ENCODE assay signal across 8 cellular contexts in the genomic region with DNA sequence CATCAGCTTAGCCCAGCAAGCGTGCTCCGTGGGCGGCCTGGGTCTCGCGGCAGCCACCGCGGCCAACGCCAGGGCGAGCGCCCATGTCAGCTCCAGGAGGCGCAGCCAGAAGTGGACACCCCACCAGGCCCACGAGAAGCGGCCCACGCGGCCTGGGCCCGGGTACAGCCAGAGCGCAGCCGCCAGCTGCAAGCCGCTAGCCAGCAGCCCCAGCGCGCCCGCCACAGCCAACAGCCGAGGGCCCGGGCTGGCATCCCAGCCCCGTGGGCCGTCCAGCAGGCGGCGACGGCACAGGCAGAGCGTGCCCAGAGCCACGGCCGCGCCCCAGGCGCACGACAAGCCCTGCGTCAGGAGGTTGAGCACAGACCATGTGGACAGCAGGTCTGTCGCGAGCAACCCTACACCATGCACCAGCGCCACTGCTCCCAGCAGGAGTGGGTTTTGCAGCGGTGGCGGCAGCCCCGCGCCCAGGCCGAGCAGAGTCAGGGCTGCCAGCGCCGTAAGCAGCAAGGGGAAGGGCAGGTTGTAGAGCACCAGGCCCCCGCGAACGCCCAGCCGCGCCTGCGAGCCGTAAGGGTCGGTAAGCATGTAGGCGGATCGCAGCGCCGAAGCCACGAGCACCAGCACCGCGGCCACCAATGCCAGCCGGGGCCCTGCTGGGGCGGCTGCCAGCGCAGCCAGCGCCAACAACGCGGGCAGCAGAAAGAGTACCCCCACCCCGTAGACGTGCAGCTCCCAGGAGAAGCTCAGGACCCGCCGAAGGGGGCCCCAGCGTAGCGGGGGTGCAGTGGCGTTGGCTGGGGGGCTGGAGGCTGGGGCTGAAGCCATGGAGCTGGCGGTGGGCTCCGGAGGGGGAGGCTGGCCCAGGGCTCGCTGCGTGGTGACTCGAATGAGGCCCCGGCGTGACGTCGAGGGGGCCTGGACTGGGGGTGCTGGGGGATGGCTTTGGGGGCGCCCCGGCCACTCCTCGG. TPM values are rescaled to one million over a fixed set of nuclear protein-coding genes. Genes with fewer than 3 reads are reported as not detected.
DNase-seq lines count a peak whose midpoint lies in the region; ATAC-seq, FAIRE-seq and TF ChIP-seq lines count a peak whose summit lies in the region.

No MANE protein-coding gene starts in this region.

- H3K27ac Mint-ChIP-seq in glutamatergic neuron (ENCODE audit: unreplicated experiment), result no peak overlapping the region

- no peaks in the 10 kb centered on the region for H3K4me1 Mint-ChIP-seq in glutamatergic neuron (ENCODE audit: low read depth, unreplicated experiment)

- no peak for FAIRE-seq in GM12891 (lab: Jason Lieb, UNC)

- ATAC-seq in SK-N-SH treated with all-trans-retinoic acid at 6 μM for 48 hours, result peak; percentile 79

- peaks cover 6% of the 10 kb centered on the region for H3K4me1 ChIP-seq in ovary (ENCODE audit: insufficient read depth)

- DNase-seq in HFF-Myc (ENCODE audit: extremely low read depth, low read depth) (no peak), glutamatergic neuron (peak; percentile 82), ovary (peak; percentile 62 to 77 (median 67)), GM12891 (ENCODE audit: insufficient read length, low spot score) (no peak), CD1c-positive myeloid dendritic cell (ENCODE audit: extremely low spot score) (no peak)
- DNase-seq in activated CD4-positive, alpha-beta T cell treated with anti-CD3 and anti-CD28 coated beads, Interleukin-2, amount 50 U/mL, for 48 hours, result no peak
- no peak for DNase-seq in stimulated activated CD8-positive, alpha-beta memory T cell treated with anti-CD3 and anti-CD28 coated beads, Interleukin-4, amount 100 ng/mL, for 48 hours

- H3K9me3 ChIP-seq in ovary, result no peaks in the 10 kb centered on the region

- peak overlapping the region; percentile 75 for H3K4me3 Mint-ChIP-seq in glutamatergic neuron (ENCODE audit: unreplicated experiment)

- TF ChIP-seq EP300 in ovary (IDR thresholded peaks at IDR 0.05), result no peak

- intact Hi-C loops in ovary (cut with DNase I), result loop anchor here in 2 of 4 donors (2.0 to 10.0 kb wide), 3 partner anchors 15 to 103 kb away; partner anchors contain the start of genes CRELD1 (in 1 of the 2) and RPUSD3 (in 1 of the 2)

- H3K4me3 ChIP-seq in HFF-Myc (replicated peaks; ENCODE audit: low read depth, low read length) (peak overlapping the region; percentile 58), ovary (peak overlapping the region; percentile 66)

- WGBS in ovary, 3 donors, result 16 to 34% (median 17%) methylated on average over 36 to 86 of the region's 86 CpGs

- TF ChIP-seq POLR2A in ovary (IDR thresholded peaks at IDR 0.05) (no peak), GM12891 (IDR thresholded peaks at IDR 0.05; ENCODE audit: low read depth, low read length) (no peak)

- H3K27ac ChIP-seq in ovary, result peak overlapping the region; percentile 11 to 57

- no peaks in the 10 kb centered on the region for H3K36me3 Mint-ChIP-seq in glutamatergic neuron (ENCODE audit: unreplicated experiment)

- no peaks in the 10 kb centered on the region for H3K36me3 ChIP-seq in ovary

- H3K9me3 Mint-ChIP-seq in glutamatergic neuron (ENCODE audit: unreplicated experiment), result peaks cover 4% of the 10 kb centered on the region

- TF ChIP-seq CTCF in HFF-Myc (IDR thresholded peaks at IDR 0.05; ENCODE audit: low read depth, low read length, missing control alignments) (peak; percentile 52), glutamatergic neuron (IDR thresholded peaks at IDR 0.05; ENCODE audit: partially characterized antibody, unreplicated experiment) (peak; percentile 56), ovary (IDR thresholded peaks at IDR 0.05) (peak in 2 of 3 donors; percentile 54 to 59)

- H3K27me3 Mint-ChIP-seq in glutamatergic neuron (ENCODE audit: unreplicated experiment), result peaks cover 4% of the 10 kb centered on the region

- no peaks in the 10 kb centered on the region for H3K27me3 ChIP-seq in ovary

TF ChIP-seq in SK-N-SH treated with all-trans-retinoic acid at 6 μM for 48 hours, 23 proteins besides CTCF, POLR2A, EP300 and RAD21:
- TF ChIP-seq ZC3H10 (CRISPR knock-in tag; IDR thresholded peaks at IDR 0.05), result no peak
- no peak for TF ChIP-seq ARNTL (CRISPR knock-in tag; IDR thresholded peaks at IDR 0.05; ENCODE audit: borderline replicate concordance, low read depth)
- no peak for TF ChIP-seq ISL1 (CRISPR knock-in tag; IDR thresholded peaks at IDR 0.05)
- no peak for TF ChIP-seq GLIS3 (CRISPR knock-in tag; IDR thresholded peaks at IDR 0.05)
- TF ChIP-seq ZFP30 (CRISPR knock-in tag; IDR thresholded peaks at IDR 0.05), result no peak
- TF ChIP-seq CREB5 (CRISPR knock-in tag; IDR thresholded peaks at IDR 0.05; ENCODE audit: low read depth), result no peak
- TF ChIP-seq SNAI2 (CRISPR knock-in tag; IDR thresholded peaks at IDR 0.05), result no peak
- TF ChIP-seq OSR1 (CRISPR knock-in tag; IDR thresholded peaks at IDR 0.05), result no peak
- no peak for TF ChIP-seq TCF4 (CRISPR knock-in tag; IDR thresholded peaks at IDR 0.05; ENCODE audit: borderline replicate concordance)

TF ChIP-seq in GM12891, 5 proteins besides CTCF, POLR2A, EP300 and RAD21:
- TF ChIP-seq POU2F2 (IDR thresholded peaks at IDR 0.05; ENCODE audit: low read depth, low read length), result no peak
- TF ChIP-seq TAF1 (IDR thresholded peaks at IDR 0.05; ENCODE audit: low read depth, low read length), result no peak
- no peak for TF ChIP-seq PAX5 (IDR thresholded peaks at IDR 0.05; ENCODE audit: insufficient read depth, low read length, severe bottlenecking)
- TF ChIP-seq POLR2AphosphoS5 (IDR thresholded peaks at IDR 0.05; ENCODE audit: low read depth, low read length), result no peak
- TF ChIP-seq SPI1 (IDR thresholded peaks at IDR 0.05; ENCODE audit: low read depth, low read length), result no peak

RNA-seq across cellular contexts. Expression of gene PRRT3, which starts 4.9 kb away (rescaled TPM):
- total RNA-seq in glutamatergic neuron (ENCODE audit: unreplicated experiment) (8.9 TPM), ovary (1 to 10 TPM; 1.4 to 6.0 (median 2.6) TPM)
- polyA plus RNA-seq in ovary, result 1 to 10 TPM; 1.0 TPM
- 8.2 TPM for polyA plus RNA-seq in GM12891 (2012; ENCODE audit: low read depth, missing spikeins)

RNA-seq across cellular contexts. Expression of gene CRELD1, which starts 13.7 kb away (rescaled TPM):
- total RNA-seq in glutamatergic neuron (ENCODE audit: unreplicated experiment) (92.6 TPM), ovary (10 to 100 TPM; 11.2 to 35.2 (median 29.0) TPM)
- 10 to 100 TPM; 18.3 to 31.8 TPM for polyA plus RNA-seq in ovary
- 13.9 TPM for polyA plus RNA-seq in GM12891 (2012; ENCODE audit: low read depth, missing spikeins)

RNA-seq across cellular contexts. Expression of gene IL17RC, which starts 30.4 kb away (rescaled TPM):
- 41.9 TPM for total RNA-seq in glutamatergic neuron (ENCODE audit: unreplicated experiment)
- 10 to 100 TPM; 24.0 to 46.5 (median 37.4) TPM for total RNA-seq in ovary
- 10 to 100 TPM; 14.2 to 34.1 TPM for polyA plus RNA-seq in ovary
- polyA plus RNA-seq in GM12891 (2012; ENCODE audit: low read depth, missing spikeins), result 0.41 TPM

RNA-seq across cellular contexts. Expression of gene EMC3, which starts 39.3 kb away (rescaled TPM):
- total RNA-seq in glutamatergic neuron (ENCODE audit: unreplicated experiment), result 49.0 TPM
- total RNA-seq in ovary, result 10 to 100 TPM; 21.3 to 45.2 (median 28.4) TPM
- 100 to 1,000 TPM in 1 of 2 donors, 10 to 100 TPM in 1; 46.0 to 108 TPM for polyA plus RNA-seq in ovary
- polyA plus RNA-seq in GM12891 (2012; ENCODE audit: low read depth, missing spikeins), result 50.7 TPM

RNA-seq across cellular contexts. Expression of gene IL17RE, which starts 44.7 kb away (rescaled TPM):
- total RNA-seq in glutamatergic neuron (ENCODE audit: unreplicated experiment) (3.9 TPM), ovary (1 to 10 TPM in 6 of 7 donors, under 1 TPM in 1; 0.48 to 3.6 (median 1.3) TPM)
- polyA plus RNA-seq in ovary, result 1 to 10 TPM; 1.1 to 2.0 TPM
- 0.21 TPM for polyA plus RNA-seq in GM12891 (2012; ENCODE audit: low read depth, missing spikeins)

Comparison
In these comparisons a context has a peak if more than half of its experiments do, and no peak if none do; other contexts are left out.
1. DNase-seq: peak in glutamatergic neuron (single experiment) and ovary (5 of 5); none in HFF-Myc (single experiment), GM12891 (single experiment), activated CD4-positive, alpha-beta T cell treated with anti-CD3 and anti-CD28 coated beads, Interleukin-2, amount 50 U/mL, for 48 hours (0 of 2), CD1c-positive myeloid dendritic cell (single experiment) and stimulated activated CD8-positive, alpha-beta memory T cell treated with anti-CD3 and anti-CD28 coated beads, Interleukin-4, amount 100 ng/mL, for 48 hours (single experiment).
2. Peak in every context shown above with its lines, with median percentiles within 50 percentile points of each other: CTCF ChIP-seq.